In the genomic region with DNA sequence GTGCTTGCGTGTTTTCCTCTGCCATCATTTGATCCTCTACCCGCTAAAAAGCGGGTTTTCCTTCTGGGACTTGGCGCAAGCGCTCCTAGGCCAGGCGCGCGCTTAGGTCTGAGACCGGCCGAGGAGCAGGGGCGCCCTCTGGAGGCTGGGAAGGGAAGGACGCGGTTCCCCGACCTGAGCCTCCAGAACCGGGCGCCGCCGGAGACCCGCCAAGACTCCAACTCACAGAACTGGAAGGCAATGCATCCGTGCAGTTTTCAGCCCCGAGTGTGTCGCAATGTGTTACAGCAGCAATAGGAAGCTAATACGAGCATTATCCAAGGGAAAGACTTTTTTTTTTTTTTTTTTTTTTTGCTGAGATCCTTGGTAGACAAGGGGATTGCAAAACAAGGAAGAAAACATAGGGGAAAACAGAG, we compare ENCODE assay signal across 8 cellular contexts.
DNase-seq lines count a peak whose midpoint lies in the region; ATAC-seq and TF ChIP-seq lines count a peak whose summit lies in the region.

No MANE protein-coding gene starts in this region.

- DNase-seq in T-helper 2 cell treated with Interferon-gamma antibody and Interleukin-4, amounts not matched to agents 5 μg/mL and 100 μg/mL, for 36 hours (ENCODE audit: low spot score): peak; percentile 36
- DNase-seq in cerebellar cortex (ENCODE audit: low spot score) (peak; percentile 30), lung (ENCODE audit: low spot score) (peak; percentile 67), tibial artery (peak in 1 of 2 donors; percentile 43)

- 18 to 29% methylated on average over 23 of the region's 23 CpGs for WGBS in lung, 2 donors

- TF ChIP-seq CTCF in GM12872 (IDR thresholded peaks at IDR 0.05; ENCODE audit: insufficient read depth, low read depth, low read length) (peak; percentile 59), lung (IDR thresholded peaks at IDR 0.05; ENCODE audit: control extremely low read depth, extremely low read depth) (peak; percentile 30), tibial artery (IDR thresholded peaks at IDR 0.05) (peak; percentile 52 to 55)

- H3K4me1 ChIP-seq in lung (ENCODE audit: control insufficient read depth in 2 of 2, insufficient read depth in 2 of 2, low read length in 2 of 2) (peaks cover 0 to 3% of the 10 kb centered on the region in 2 donors), tibial artery (no peaks in the 10 kb centered on the region)

- H3K4me3 ChIP-seq in lung (no peak overlapping the region), tibial artery (no peak overlapping the region)

- H3K4me1 Mint-ChIP-seq in T-helper 2 cell treated with Interferon-gamma antibody and Interleukin-4, amounts not matched to agents 5 μg/mL and 100 μg/mL, for 36 hours (ENCODE audit: low read depth): peaks cover 2% of the 10 kb centered on the region

- H3K27me3 ChIP-seq in lung (ENCODE audit: control insufficient read depth, insufficient read depth): no peaks in the 10 kb centered on the region
- peaks cover 0 to 23% of the 10 kb centered on the region in 2 donors for H3K27me3 ChIP-seq in tibial artery

- ATAC-seq in HG02885 (IDR thresholded peaks at IDR 0.05; ENCODE audit: poor library complexity, unreplicated experiment) (peak; percentile 87), lung (ENCODE audit: insufficient read depth, low FRiP score) (no peak), HG03460 (IDR thresholded peaks at IDR 0.05; ENCODE audit: unreplicated experiment) (no peak), GM21619 (IDR thresholded peaks at IDR 0.05; ENCODE audit: unreplicated experiment) (no peak)

- peaks cover 20% of the 10 kb centered on the region for H3K27me3 Mint-ChIP-seq in T-helper 2 cell treated with Interferon-gamma antibody and Interleukin-4, amounts not matched to agents 5 μg/mL and 100 μg/mL, for 36 hours (ENCODE audit: low read depth)

- H3K9me3 ChIP-seq in lung (ENCODE audit: control insufficient read depth in 2 of 2, insufficient read depth in 1 of 2, low read length in 1 of 2): no peaks in the 10 kb centered on the region
- no peaks in the 10 kb centered on the region for H3K9me3 ChIP-seq in tibial artery

- intact Hi-C loops in tibial artery (cut with DNase I; ENCODE audit: low total_unique reads): no loop called here

- no peaks in the 10 kb centered on the region for H3K9me3 Mint-ChIP-seq in T-helper 2 cell treated with Interferon-gamma antibody and Interleukin-4, amounts not matched to agents 5 μg/mL and 100 μg/mL, for 36 hours

- H3K36me3 Mint-ChIP-seq in T-helper 2 cell treated with Interferon-gamma antibody and Interleukin-4, amounts not matched to agents 5 μg/mL and 100 μg/mL, for 36 hours (ENCODE audit: low read depth): no peaks in the 10 kb centered on the region

- H3K4me3 Mint-ChIP-seq in T-helper 2 cell treated with Interferon-gamma antibody and Interleukin-4, amounts not matched to agents 5 μg/mL and 100 μg/mL, for 36 hours: no peak overlapping the region

- no peak overlapping the region for H3K27ac Mint-ChIP-seq in T-helper 2 cell treated with Interferon-gamma antibody and Interleukin-4, amounts not matched to agents 5 μg/mL and 100 μg/mL, for 36 hours

- no peak overlapping the region for H3K27ac ChIP-seq in lung (ENCODE audit: low read depth in 1 of 2, low read length in 1 of 2)
- no peak overlapping the region for H3K27ac ChIP-seq in tibial artery

- H3K36me3 ChIP-seq in lung (ENCODE audit: control insufficient read depth in 2 of 2, insufficient read depth in 2 of 2, low read length in 2 of 2) (no peaks in the 10 kb centered on the region), tibial artery (no peaks in the 10 kb centered on the region)
